In the genomic region with DNA sequence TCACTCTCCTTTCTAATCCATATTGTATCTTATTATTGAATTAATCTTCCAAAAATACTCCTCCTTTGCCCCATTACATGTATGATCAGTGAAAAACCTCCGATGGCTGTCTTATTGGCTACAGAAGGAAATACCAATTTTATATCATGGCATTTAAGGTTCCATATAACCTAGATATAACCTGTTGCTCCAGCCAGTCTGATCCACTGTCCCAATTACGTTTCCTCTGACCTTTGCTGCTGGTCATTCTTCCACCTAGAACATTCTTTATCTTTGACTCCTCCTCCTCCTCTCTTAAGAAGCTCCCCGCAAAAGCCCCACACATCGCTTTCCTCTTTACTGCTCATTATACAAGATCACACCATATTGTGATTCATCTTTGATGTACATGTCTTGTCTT, we compare ENCODE assay signal across 5 cellular contexts.
"Had no signal": no experiment of that assay in that cellular context is flagged by ENCODE, and none has a peak within 500 bp of the region (broad histone marks: within the 10 kb centered on the region; RNA-seq: fewer than 3 reads in every experiment).

No MANE protein-coding gene starts in this region.

- DNase-seq: IMR-90, KBM-7, KG1 had no signal

- H3K4me3 ChIP-seq: K562 had no signal

- H3K27ac ChIP-seq: HL-60 had no signal
